In genomic region chr1:38733761-38734160, GRCh38 we compare ENCODE assay signal across 25 cellular contexts.
"Had no signal": no experiment of that assay in that cellular context is flagged by ENCODE, and none has a peak within 500 bp of the region (broad histone marks: within the 10 kb centered on the region; RNA-seq: fewer than 3 reads in every experiment).

No MANE protein-coding gene starts in this region.

- H3K27ac ChIP-seq: dorsolateral prefrontal cortex, gastroesophageal sphincter, heart left ventricle, hepatocyte, lower lobe of right lung, ovary, psoas muscle, sigmoid colon, stomach, thyroid gland, vagina had no signal

- H3K9me3 Mint-ChIP-seq: immature natural killer cell; memory B cell; natural killer cell; stimulated activated effector memory CD8-positive, alpha-beta T cell treated with anti-CD3 and anti-CD28 coated beads, Interleukin-12 subunit alpha, Interleukin-12 subunit beta, amount 100 ng/mL, for 72 hours had no signal

- H3K27ac Mint-ChIP-seq: immature natural killer cell; memory B cell; natural killer cell; stimulated activated effector memory CD8-positive, alpha-beta T cell treated with anti-CD3 and anti-CD28 coated beads, Interleukin-12 subunit alpha, Interleukin-12 subunit beta, amount 100 ng/mL, for 72 hours had no signal

- H3K4me3 Mint-ChIP-seq: immature natural killer cell; memory B cell; natural killer cell; stimulated activated effector memory CD8-positive, alpha-beta T cell treated with anti-CD3 and anti-CD28 coated beads, Interleukin-12 subunit alpha, Interleukin-12 subunit beta, amount 100 ng/mL, for 72 hours had no signal

- H3K36me3 ChIP-seq: gastroesophageal sphincter, heart left ventricle, lower lobe of right lung, ovary, sigmoid colon, stomach, thyroid gland, vagina had no signal

- H3K4me1 Mint-ChIP-seq: immature natural killer cell; memory B cell; natural killer cell; stimulated activated effector memory CD8-positive, alpha-beta T cell treated with anti-CD3 and anti-CD28 coated beads, Interleukin-12 subunit alpha, Interleukin-12 subunit beta, amount 100 ng/mL, for 72 hours had no signal

- H3K36me3 Mint-ChIP-seq: immature natural killer cell; memory B cell; natural killer cell; stimulated activated effector memory CD8-positive, alpha-beta T cell treated with anti-CD3 and anti-CD28 coated beads, Interleukin-12 subunit alpha, Interleukin-12 subunit beta, amount 100 ng/mL, for 72 hours had no signal

- H3K4me3 ChIP-seq: dorsolateral prefrontal cortex, gastroesophageal sphincter, heart left ventricle, hepatocyte, lower lobe of right lung, ovary, psoas muscle, sigmoid colon, stomach, thyroid gland, vagina had no signal

- DNase-seq: dorsolateral prefrontal cortex; effector CD4-positive, alpha-beta T cell; foreskin fibroblast; heart left ventricle; immature natural killer cell; islet precursor cell; left ventricle myocardium superior; lower lobe of right lung; natural killer cell; occipital lobe; ovary; posterior cingulate gyrus; psoas muscle; right cardiac atrium; sigmoid colon; stimulated activated CD4-positive, alpha-beta T cell treated with anti-CD3 and anti-CD28 coated beads, Interleukin-2, amount 100 ng/mL, for 24 hours; stimulated activated CD4-positive, alpha-beta T cell treated with anti-CD3 and anti-CD28 coated beads, Interleukin-4, amount 100 ng/mL, for 24 hours; stimulated activated naive CD4-positive, alpha-beta T cell treated with Interleukin-2 at 50 U/mL for 16 hours; stomach; thyroid gland had no signal

- H3K27me3 ChIP-seq: ovary, sigmoid colon, thyroid gland, vagina had no signal

- H3K4me1 ChIP-seq: gastroesophageal sphincter, lower lobe of right lung, psoas muscle, thyroid gland had no signal

- H3K9me3 ChIP-seq: gastroesophageal sphincter, heart left ventricle, lower lobe of right lung, ovary, psoas muscle, sigmoid colon, stomach, thyroid gland, vagina had no signal

- ATAC-seq: gastroesophageal sphincter; heart left ventricle; left ventricle myocardium superior; lower lobe of right lung; natural killer cell; psoas muscle; right cardiac atrium; stimulated activated effector memory CD8-positive, alpha-beta T cell treated with anti-CD3 and anti-CD28 coated beads, Interleukin-12 subunit alpha, Interleukin-12 subunit beta, amount 100 ng/mL, for 72 hours had no signal
